ENCODE assay signal across 20 cellular contexts in the genomic region with DNA sequence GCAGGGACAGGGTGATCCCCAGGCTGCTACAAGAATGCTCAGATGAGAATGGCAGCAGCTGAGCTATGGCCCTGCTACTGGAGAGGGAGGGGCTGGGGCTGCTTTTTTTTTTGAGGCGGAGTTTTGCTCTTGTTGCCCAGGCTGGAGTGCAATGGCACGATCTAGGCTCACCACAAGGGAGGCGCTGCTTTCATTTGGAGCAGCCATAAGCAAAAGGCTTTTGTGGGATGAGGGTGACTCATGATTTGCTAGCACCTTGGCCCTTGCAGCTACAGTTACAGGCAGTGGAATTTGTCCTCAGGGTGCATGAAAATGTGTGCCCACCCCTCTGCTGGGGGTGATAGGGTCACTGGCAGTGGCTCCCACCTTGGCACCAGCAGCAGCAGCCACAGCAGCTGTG. TPM values are rescaled to one million over a fixed set of nuclear protein-coding genes. Genes with fewer than 3 reads are reported as not detected.
"Had no signal": no experiment of that assay in that cellular context is flagged by ENCODE, and none has a peak within 500 bp of the region (broad histone marks: within the 10 kb centered on the region; RNA-seq: fewer than 3 reads in every experiment).

No MANE protein-coding gene starts in this region.

- H3K27ac Mint-ChIP-seq: activated B cell treated with CpG ODN at 0.5 μM for 24 hours; activated CD4-positive, alpha-beta T cell treated with anti-CD3 and anti-CD28 coated beads, Interleukin-2, amount 10 ng/mL, durations not matched to agents 24 days and 14 days; activated naive CD8-positive, alpha-beta T cell treated with anti-CD3 and anti-CD28 coated beads, Interleukin-2, amount 10 ng/mL, durations not matched to agents 7 days and 5 days; activated T-helper 1 cell treated with anti-CD3 and anti-CD28 coated beads, Interleukin-12 subunit alpha, Interleukin-12 subunit beta, Interleukin-2, Interleukin-4 antibody, amounts not matched to agents 30 ng/mL and 10 ng/mL and 1 ng/mL, durations not matched to agents 14 hours and 24 hours and 36 hours; brain; stimulated activated effector memory CD8-positive, alpha-beta T cell treated with anti-CD3 and anti-CD28 coated beads, Interleukin-12 subunit alpha, Interleukin-12 subunit beta, amount 100 ng/mL, for 72 hours; T-helper 17 cell had no signal

- H3K4me1 ChIP-seq: heart left ventricle, upper lobe of right lung had no signal

- H3K27me3 Mint-ChIP-seq: brain had no signal

- H3K4me3 ChIP-seq: heart left ventricle, lung, ovary, thoracic aorta, upper lobe of right lung had no signal

- ATAC-seq: heart left ventricle; left colon; stimulated activated effector memory CD8-positive, alpha-beta T cell treated with anti-CD3 and anti-CD28 coated beads, Interleukin-12 subunit alpha, Interleukin-12 subunit beta, amount 100 ng/mL, for 72 hours; T-helper 17 cell; upper lobe of right lung had no signal

- H3K9me3 ChIP-seq: ovary had no signal

- H3K4me1 Mint-ChIP-seq: activated B cell treated with CpG ODN at 0.5 μM for 24 hours; activated CD4-positive, alpha-beta T cell treated with anti-CD3 and anti-CD28 coated beads, Interleukin-2, amount 10 ng/mL, durations not matched to agents 24 days and 14 days; activated naive CD8-positive, alpha-beta T cell treated with anti-CD3 and anti-CD28 coated beads, Interleukin-2, amount 10 ng/mL, durations not matched to agents 7 days and 5 days; brain; stimulated activated effector memory CD8-positive, alpha-beta T cell treated with anti-CD3 and anti-CD28 coated beads, Interleukin-12 subunit alpha, Interleukin-12 subunit beta, amount 100 ng/mL, for 72 hours; T-helper 17 cell had no signal

- H3K4me3 Mint-ChIP-seq: activated B cell treated with CpG ODN at 0.5 μM for 24 hours; activated CD4-positive, alpha-beta T cell treated with anti-CD3 and anti-CD28 coated beads, Interleukin-2, amount 10 ng/mL, durations not matched to agents 24 days and 14 days; activated naive CD8-positive, alpha-beta T cell treated with anti-CD3 and anti-CD28 coated beads, Interleukin-2, amount 10 ng/mL, durations not matched to agents 7 days and 5 days; activated T-helper 1 cell treated with anti-CD3 and anti-CD28 coated beads, Interleukin-12 subunit alpha, Interleukin-12 subunit beta, Interleukin-2, Interleukin-4 antibody, amounts not matched to agents 30 ng/mL and 10 ng/mL and 1 ng/mL, durations not matched to agents 14 hours and 24 hours and 36 hours; brain; stimulated activated effector memory CD8-positive, alpha-beta T cell treated with anti-CD3 and anti-CD28 coated beads, Interleukin-12 subunit alpha, Interleukin-12 subunit beta, amount 100 ng/mL, for 72 hours; T-helper 17 cell had no signal

- H3K27me3 ChIP-seq: heart left ventricle, ovary, upper lobe of right lung had no signal

- H3K27ac ChIP-seq: heart left ventricle, ovary, thoracic aorta, upper lobe of right lung had no signal

- DNase-seq: activated B cell treated with CpG ODN at 0.5 μM for 24 hours; activated CD4-positive, alpha-beta T cell treated with anti-CD3 and anti-CD28 coated beads, Interleukin-2, amount 10 ng/mL, durations not matched to agents 24 days and 14 days; activated CD8-positive, alpha-beta memory T cell treated with anti-CD3 and anti-CD28 coated beads for 24 hours; activated naive CD4-positive, alpha-beta T cell; activated naive CD8-positive, alpha-beta T cell treated with anti-CD3 and anti-CD28 coated beads, Interleukin-2, amount 10 ng/mL, durations not matched to agents 7 days and 5 days; effector memory CD4-positive, alpha-beta T cell; heart left ventricle; left colon; ovary; stimulated activated CD4-positive, alpha-beta T cell treated with anti-CD3 and anti-CD28 coated beads, Interleukin-12 subunit alpha, Interleukin-12 subunit beta, amount 100 ng/mL, for 4 hours; stimulated activated CD4-positive, alpha-beta T cell treated with anti-CD3 and anti-CD28 coated beads, Interleukin-2, amount 100 ng/mL, for 24 hours; T-helper 17 cell; upper lobe of right lung had no signal

- H3K36me3 ChIP-seq: heart left ventricle, ovary, thoracic aorta, upper lobe of right lung had no signal

- H3K36me3 Mint-ChIP-seq: activated naive CD8-positive, alpha-beta T cell treated with anti-CD3 and anti-CD28 coated beads, Interleukin-2, amount 10 ng/mL, durations not matched to agents 7 days and 5 days; brain; stimulated activated effector memory CD8-positive, alpha-beta T cell treated with anti-CD3 and anti-CD28 coated beads, Interleukin-12 subunit alpha, Interleukin-12 subunit beta, amount 100 ng/mL, for 72 hours had no signal

RNA-seq across cellular contexts. Expression of gene CYP4A22, which starts 32.4 kb away (rescaled TPM):
- total RNA-seq: activated B cell treated with CpG ODN at 0.5 μM for 24 hours; activated CD4-positive, alpha-beta T cell treated with anti-CD3 and anti-CD28 coated beads, Interleukin-2, amount 10 ng/mL, durations not matched to agents 24 days and 14 days; activated naive CD8-positive, alpha-beta T cell treated with anti-CD3 and anti-CD28 coated beads, Interleukin-2, amount 10 ng/mL, durations not matched to agents 7 days and 5 days; activated T-helper 1 cell treated with anti-CD3 and anti-CD28 coated beads, Interleukin-12 subunit alpha, Interleukin-12 subunit beta, Interleukin-2, Interleukin-4 antibody, amounts not matched to agents 30 ng/mL and 10 ng/mL and 1 ng/mL, durations not matched to agents 14 hours and 24 hours and 36 hours; fibroblast of lung; frontal cortex; left colon; T-helper 17 cell; thoracic aorta; upper lobe of right lung had no signal
- polyA plus RNA-seq: fibroblast of lung had no signal

RNA-seq across cellular contexts. Expression of gene CYP4Z1, which starts 37.8 kb away (rescaled TPM):
- total RNA-seq: activated B cell treated with CpG ODN at 0.5 μM for 24 hours; activated CD4-positive, alpha-beta T cell treated with anti-CD3 and anti-CD28 coated beads, Interleukin-2, amount 10 ng/mL, durations not matched to agents 24 days and 14 days; activated naive CD8-positive, alpha-beta T cell treated with anti-CD3 and anti-CD28 coated beads, Interleukin-2, amount 10 ng/mL, durations not matched to agents 7 days and 5 days; activated T-helper 1 cell treated with anti-CD3 and anti-CD28 coated beads, Interleukin-12 subunit alpha, Interleukin-12 subunit beta, Interleukin-2, Interleukin-4 antibody, amounts not matched to agents 30 ng/mL and 10 ng/mL and 1 ng/mL, durations not matched to agents 14 hours and 24 hours and 36 hours; fibroblast of lung; T-helper 17 cell had no signal
- polyA plus RNA-seq: fibroblast of lung had no signal
